Comparison of ENCODE assay signal across 1 cellular context in the genomic region with DNA sequence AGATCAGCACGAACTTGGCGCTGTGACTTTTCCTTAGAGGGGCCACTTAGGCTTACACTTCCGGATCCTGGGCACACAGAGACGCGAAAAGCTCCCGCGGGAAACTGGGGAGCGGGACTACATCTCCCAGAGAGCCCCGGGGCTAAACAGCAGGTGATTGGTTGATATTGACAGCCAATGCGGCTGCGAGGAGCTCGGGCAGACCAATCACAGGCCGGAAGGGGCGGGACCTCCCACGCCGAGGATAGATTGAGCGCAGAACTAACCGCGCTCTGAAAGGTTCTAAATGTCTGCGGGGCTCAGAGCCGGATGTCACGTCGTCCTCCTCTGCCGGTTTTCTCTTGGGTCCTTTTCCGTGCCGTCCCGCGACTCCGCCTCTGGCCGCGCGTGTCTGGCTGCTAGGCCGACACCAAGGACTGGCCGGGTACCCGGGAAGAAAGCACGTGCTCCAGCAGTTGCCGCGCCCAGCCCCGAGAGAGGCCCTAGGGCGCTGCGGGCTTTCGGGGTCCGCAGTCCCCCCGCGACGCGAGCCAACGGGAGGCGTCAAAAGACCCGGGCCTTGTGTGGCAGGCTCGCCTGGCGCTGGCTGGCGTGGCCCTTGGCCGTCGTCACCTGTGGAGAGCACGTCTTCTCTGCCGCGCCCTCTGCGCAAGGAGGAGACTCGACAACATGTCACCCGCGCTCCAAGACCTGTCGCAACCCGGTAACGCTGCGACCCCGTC.
A peak's percentile ranks its signal among the peaks of the same experiment; 100 is the strongest.
TF ChIP-seq lines count a peak whose summit lies in the region.

Gene MTR, plus strand, starts transcription at position 258 of the 722 bp plus-strand sequence. Its CDS starts 412 bp downstream, at position 670.

TF ChIP-seq in GM23338, 12 proteins besides CTCF, POLR2A, EP300 and RAD21 (continued from another document):
- TF ChIP-seq, protein P1, sequence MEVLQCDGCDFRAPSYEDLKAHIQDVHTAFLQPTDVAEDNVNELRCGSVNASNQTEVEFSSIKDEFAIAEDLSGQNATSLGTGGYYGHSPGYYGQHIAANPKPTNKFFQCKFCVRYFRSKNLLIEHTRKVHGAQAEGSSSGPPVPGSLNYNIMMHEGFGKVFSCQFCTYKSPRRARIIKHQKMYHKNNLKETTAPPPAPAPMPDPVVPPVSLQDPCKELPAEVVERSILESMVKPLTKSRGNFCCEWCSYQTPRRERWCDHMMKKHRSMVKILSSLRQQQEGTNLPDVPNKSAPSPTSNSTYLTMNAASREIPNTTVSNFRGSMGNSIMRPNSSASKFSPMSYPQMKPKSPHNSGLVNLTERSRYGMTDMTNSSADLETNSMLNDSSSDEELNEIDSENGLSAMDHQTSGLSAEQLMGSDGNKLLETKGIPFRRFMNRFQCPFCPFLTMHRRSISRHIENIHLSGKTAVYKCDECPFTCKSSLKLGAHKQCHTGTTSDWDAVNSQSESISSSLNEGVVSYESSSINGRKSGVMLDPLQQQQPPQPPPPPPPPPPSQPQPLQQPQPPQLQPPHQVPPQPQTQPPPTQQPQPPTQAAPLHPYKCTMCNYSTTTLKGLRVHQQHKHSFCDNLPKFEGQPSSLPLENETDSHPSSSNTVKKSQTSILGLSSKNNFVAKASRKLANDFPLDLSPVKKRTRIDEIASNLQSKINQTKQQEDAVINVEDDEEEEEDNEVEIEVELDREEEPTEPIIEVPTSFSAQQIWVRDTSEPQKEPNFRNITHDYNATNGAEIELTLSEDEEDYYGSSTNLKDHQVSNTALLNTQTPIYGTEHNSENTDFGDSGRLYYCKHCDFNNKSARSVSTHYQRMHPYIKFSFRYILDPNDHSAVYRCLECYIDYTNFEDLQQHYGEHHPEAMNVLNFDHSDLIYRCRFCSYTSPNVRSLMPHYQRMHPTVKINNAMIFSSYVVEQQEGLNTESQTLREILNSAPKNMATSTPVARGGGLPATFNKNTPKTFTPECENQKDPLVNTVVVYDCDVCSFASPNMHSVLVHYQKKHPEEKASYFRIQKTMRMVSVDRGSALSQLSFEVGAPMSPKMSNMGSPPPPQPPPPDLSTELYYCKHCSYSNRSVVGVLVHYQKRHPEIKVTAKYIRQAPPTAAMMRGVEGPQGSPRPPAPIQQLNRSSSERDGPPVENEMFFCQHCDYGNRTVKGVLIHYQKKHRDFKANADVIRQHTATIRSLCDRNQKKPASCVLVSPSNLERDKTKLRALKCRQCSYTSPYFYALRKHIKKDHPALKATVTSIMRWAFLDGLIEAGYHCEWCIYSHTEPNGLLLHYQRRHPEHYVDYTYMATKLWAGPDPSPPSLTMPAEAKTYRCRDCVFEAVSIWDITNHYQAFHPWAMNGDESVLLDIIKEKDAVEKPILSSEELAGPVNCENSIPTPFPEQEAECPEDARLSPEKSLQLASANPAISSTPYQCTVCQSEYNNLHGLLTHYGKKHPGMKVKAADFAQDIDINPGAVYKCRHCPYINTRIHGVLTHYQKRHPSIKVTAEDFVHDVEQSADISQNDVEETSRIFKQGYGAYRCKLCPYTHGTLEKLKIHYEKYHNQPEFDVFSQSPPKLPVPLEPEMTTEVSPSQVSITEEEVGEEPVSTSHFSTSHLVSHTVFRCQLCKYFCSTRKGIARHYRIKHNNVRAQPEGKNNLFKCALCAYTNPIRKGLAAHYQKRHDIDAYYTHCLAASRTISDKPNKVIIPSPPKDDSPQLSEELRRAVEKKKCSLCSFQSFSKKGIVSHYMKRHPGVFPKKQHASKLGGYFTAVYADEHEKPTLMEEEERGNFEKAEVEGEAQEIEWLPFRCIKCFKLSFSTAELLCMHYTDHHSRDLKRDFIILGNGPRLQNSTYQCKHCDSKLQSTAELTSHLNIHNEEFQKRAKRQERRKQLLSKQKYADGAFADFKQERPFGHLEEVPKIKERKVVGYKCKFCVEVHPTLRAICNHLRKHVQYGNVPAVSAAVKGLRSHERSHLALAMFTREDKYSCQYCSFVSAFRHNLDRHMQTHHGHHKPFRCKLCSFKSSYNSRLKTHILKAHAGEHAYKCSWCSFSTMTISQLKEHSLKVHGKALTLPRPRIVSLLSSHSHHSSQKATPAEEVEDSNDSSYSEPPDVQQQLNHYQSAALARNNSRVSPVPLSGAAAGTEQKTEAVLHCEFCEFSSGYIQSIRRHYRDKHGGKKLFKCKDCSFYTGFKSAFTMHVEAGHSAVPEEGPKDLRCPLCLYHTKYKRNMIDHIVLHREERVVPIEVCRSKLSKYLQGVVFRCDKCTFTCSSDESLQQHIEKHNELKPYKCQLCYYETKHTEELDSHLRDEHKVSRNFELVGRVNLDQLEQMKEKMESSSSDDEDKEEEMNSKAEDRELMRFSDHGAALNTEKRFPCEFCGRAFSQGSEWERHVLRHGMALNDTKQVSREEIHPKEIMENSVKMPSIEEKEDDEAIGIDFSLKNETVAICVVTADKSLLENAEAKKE (CRISPR knock-in tag; IDR thresholded peaks at IDR 0.05) = no peak
- TF ChIP-seq NANOG (IDR thresholded peaks at IDR 0.05; ENCODE audit: borderline replicate concordance) = no peak
- no peak for TF ChIP-seq ZNF331 (CRISPR knock-in tag; IDR thresholded peaks at IDR 0.05; ENCODE audit: low read depth)
- TF ChIP-seq EZH2phosphoT487 (IDR thresholded peaks at IDR 0.05; ENCODE audit: unreplicated experiment) = no peak
- TF ChIP-seq POLR2AphosphoS5 (IDR thresholded peaks at IDR 0.05; ENCODE audit: low read depth) = peak; percentile 72
